Comparison of ENCODE assay signal across 9 cellular contexts in genomic region chr18:75915941-75916640, GRCh38.
DNase-seq lines count a peak whose midpoint lies in the region; ATAC-seq and TF ChIP-seq lines count a peak whose summit lies in the region.
"Had no signal": no experiment of that assay in that cellular context is flagged by ENCODE, and none has a peak within 500 bp of the region (broad histone marks: within the 10 kb centered on the region; RNA-seq: fewer than 3 reads in every experiment).

No MANE protein-coding gene starts in this region.

- no peaks in the 10 kb centered on the region for H3K36me3 Mint-ChIP-seq in activated CD4-positive, alpha-beta memory T cell treated with anti-CD3 and anti-CD28 coated beads for 36 hours

- ATAC-seq in left cardiac atrium: peak; percentile 56 to 60
- peak in 2 of 4 donors; percentile 34 to 52 for ATAC-seq in psoas muscle
- ATAC-seq in HG03457 (IDR thresholded peaks at IDR 0.05; ENCODE audit: unreplicated experiment): no peak
- ATAC-seq in HG03095 (IDR thresholded peaks at IDR 0.05; ENCODE audit: unreplicated experiment): no peak
- ATAC-seq: GM12878 had no signal

- H3K4me3 ChIP-seq in psoas muscle: peak overlapping the region; percentile 60
- H3K4me3 ChIP-seq: GM12878 had no signal

- peaks cover 14% of the 10 kb centered on the region for H3K27me3 Mint-ChIP-seq in activated CD4-positive, alpha-beta memory T cell treated with anti-CD3 and anti-CD28 coated beads for 36 hours

- no peaks in the 10 kb centered on the region for H3K36me3 ChIP-seq in psoas muscle (ENCODE audit: insufficient read depth in 1 of 2, low read depth in 1 of 2)

- no peak for TF ChIP-seq CTCF in psoas muscle (IDR thresholded peaks at IDR 0.05)

- intact Hi-C loops in left cardiac atrium (cut with DNase I) (no loop called here), psoas muscle (cut with DNase I) (no loop called here)
- intact Hi-C loops in activated CD4-positive, alpha-beta memory T cell treated with anti-CD3 and anti-CD28 coated beads for 36 hours (cut with micrococcal nuclease): no loop called here

- DNase-seq in Daoy (ENCODE audit: low read depth): peak; percentile 34
- peak; percentile 49 to 79 for DNase-seq in NCI-H524 (lab: John Stamatoyannopoulos, UW)
- no peak for DNase-seq in left cardiac atrium
- no peak for DNase-seq in psoas muscle
- no peak for DNase-seq in activated CD4-positive, alpha-beta memory T cell treated with anti-CD3 and anti-CD28 coated beads for 36 hours
- DNase-seq in COLO829 (ENCODE audit: low spot score): no peak

- no peak overlapping the region for H3K27ac Mint-ChIP-seq in activated CD4-positive, alpha-beta memory T cell treated with anti-CD3 and anti-CD28 coated beads for 36 hours

- H3K4me1 Mint-ChIP-seq in activated CD4-positive, alpha-beta memory T cell treated with anti-CD3 and anti-CD28 coated beads for 36 hours (ENCODE audit: low read depth): no peaks in the 10 kb centered on the region

- no peak overlapping the region for H3K4me3 Mint-ChIP-seq in activated CD4-positive, alpha-beta memory T cell treated with anti-CD3 and anti-CD28 coated beads for 36 hours

- no peaks in the 10 kb centered on the region for H3K9me3 Mint-ChIP-seq in activated CD4-positive, alpha-beta memory T cell treated with anti-CD3 and anti-CD28 coated beads for 36 hours

- CTCF ChIA-PET in activated CD4-positive, alpha-beta memory T cell treated with anti-CD3 and anti-CD28 coated beads for 36 hours (lab: Charles Lee): no interaction called here

- no peak overlapping the region for H3K27ac ChIP-seq in psoas muscle

- H3K4me1 ChIP-seq in psoas muscle: no peaks in the 10 kb centered on the region

- H3K9me3 ChIP-seq in psoas muscle: no peaks in the 10 kb centered on the region

- POLR2A ChIA-PET in activated CD4-positive, alpha-beta memory T cell treated with anti-CD3 and anti-CD28 coated beads for 36 hours (lab: Charles Lee): no interaction called here

- WGBS in psoas muscle, 3 donors: 2 to 4% (median 4%) methylated on average over 51 to 80 of the region's 80 CpGs

- H3K27me3 ChIP-seq in psoas muscle (ENCODE audit: insufficient read depth in 3 of 3, low read length in 2 of 3): peaks cover 0 to 3% (median 0%) of the 10 kb centered on the region in 3 donors

Comparison
In these comparisons a context has a peak if more than half of its experiments do, and no peak if none do; other contexts are left out.
1. DNase-seq: peak in Daoy (single experiment) and NCI-H524 (2 of 2); none in left cardiac atrium (single experiment), psoas muscle (0 of 2), activated CD4-positive, alpha-beta memory T cell treated with anti-CD3 and anti-CD28 coated beads for 36 hours (single experiment) and COLO829 (single experiment).
2. ATAC-seq: peak in left cardiac atrium (2 of 2); none in HG03457 (single experiment) and HG03095 (single experiment).